In genomic region chr1:113072757-113073456, GRCh38 we compare ENCODE assay signal across 1 cellular context.
TF ChIP-seq lines count a peak whose summit lies in the region.

Gene LRIG2, plus strand, starts transcription at chr1:113073198. Its CDS starts 209 bp downstream, at chr1:113073407.

TF ChIP-seq in K562, 482 proteins besides CTCF, POLR2A, EP300 and RAD21 (continued from another document and continues in another):
- no peak for TF ChIP-seq ELK3 (CRISPR knock-in tag; IDR thresholded peaks at IDR 0.05)
- no peak for TF ChIP-seq PCBP2 (IDR thresholded peaks at IDR 0.05; ENCODE audit: low read depth, low read length, poor library complexity, severe bottlenecking)
- TF ChIP-seq TAF1 (IDR thresholded peaks at IDR 0.05; ENCODE audit: control insufficient read depth, extremely low read depth, insufficient read depth, low read length, severe bottlenecking) = peak; percentile 41
- TF ChIP-seq PTRF (tag; IDR thresholded peaks at IDR 0.05) = no peak
- peak; percentile 83 for TF ChIP-seq MITF (IDR thresholded peaks at IDR 0.05)
- no peak for TF ChIP-seq ZNF277 (CRISPR knock-in tag; IDR thresholded peaks at IDR 0.05; ENCODE audit: borderline replicate concordance)
- no peak for TF ChIP-seq HNRNPL (IDR thresholded peaks at IDR 0.05; ENCODE audit: low read depth, low read length)
- no peak for TF ChIP-seq FOXA3 (CRISPR knock-in tag; conservative IDR thresholded peaks at IDR 0.05 in 1 of 2, IDR thresholded peaks at IDR 0.05 in 1 of 2)
- no peak for TF ChIP-seq SNRNP70 (optimal IDR thresholded peaks at IDR 0.05; ENCODE audit: low read depth, low read length)
- TF ChIP-seq MYBL2 (IDR thresholded peaks at IDR 0.05; ENCODE audit: low read depth) = no peak
- TF ChIP-seq MYBL2 (CRISPR knock-in tag; IDR thresholded peaks at IDR 0.05; ENCODE audit: borderline replicate concordance) = no peak
- TF ChIP-seq ETV5 (CRISPR knock-in tag; IDR thresholded peaks at IDR 0.05; ENCODE audit: low read depth) = peak; percentile 50; the same call in 1 of the 2 replicates
- no peak; the same call in 1 of the 2 replicates for TF ChIP-seq ZNF395 (CRISPR knock-in tag; IDR thresholded peaks at IDR 0.05)
- peak; percentile 78 for TF ChIP-seq TFAP4 (CRISPR knock-in tag; IDR thresholded peaks at IDR 0.05; ENCODE audit: borderline replicate concordance)
- TF ChIP-seq PTTG1 (tag; IDR thresholded peaks at IDR 0.05; ENCODE audit: low read depth) = no peak
- peak; percentile 73; the same call in 1 of the 2 replicates for TF ChIP-seq FOXO4 (CRISPR knock-in tag; IDR thresholded peaks at IDR 0.05)
- TF ChIP-seq AFF1 (IDR thresholded peaks at IDR 0.05; ENCODE audit: low read depth in 1 of 2, partially characterized antibody in 2 of 2) = peak in 1 of 2 experiments; percentile 16
- TF ChIP-seq MEF2A (IDR thresholded peaks at IDR 0.05; ENCODE audit: control insufficient read depth, low read depth, low read length) = no peak
- peak; percentile 91 for TF ChIP-seq BHLHE40 (IDR thresholded peaks at IDR 0.05; ENCODE audit: low read length)
- TF ChIP-seq NKRF (IDR thresholded peaks at IDR 0.05; ENCODE audit: borderline replicate concordance) = no peak
- no peak for TF ChIP-seq ESRRB (CRISPR knock-in tag; IDR thresholded peaks at IDR 0.05; ENCODE audit: borderline replicate concordance)
- TF ChIP-seq ZNF583 (CRISPR knock-in tag; IDR thresholded peaks at IDR 0.05) = 0 out of 2 replicates have a peak, but pooled peaks have one; percentile 29
- TF ChIP-seq ATF4 (CRISPR knock-in tag; IDR thresholded peaks at IDR 0.05) = peak; percentile 12; the same call in 1 of the 2 replicates
- no peak; the same call in 1 of the 2 replicates for TF ChIP-seq ZNF24 (IDR thresholded peaks at IDR 0.05)
- peak; percentile 88 for TF ChIP-seq HNRNPLL (IDR thresholded peaks at IDR 0.05; ENCODE audit: low read depth, low read length, poor library complexity, severe bottlenecking)
- 0 out of 2 replicates have a peak, but pooled peaks have one; percentile 39 for TF ChIP-seq ZNF830 (CRISPR knock-in tag; IDR thresholded peaks at IDR 0.05)
- TF ChIP-seq MEIS2 (IDR thresholded peaks at IDR 0.05; ENCODE audit: partially characterized antibody) = peak; percentile 82
- TF ChIP-seq ZNF79 (CRISPR knock-in tag; IDR thresholded peaks at IDR 0.05; ENCODE audit: low read depth) = no peak
- TF ChIP-seq RCOR1 (IDR thresholded peaks at IDR 0.05; ENCODE audit: borderline replicate concordance in 1 of 2, low read depth in 2 of 2, low read length in 2 of 2) = no peak; a peak in 1 of 4 replicates
- TF ChIP-seq SMAD4 (CRISPR knock-in tag; conservative IDR thresholded peaks at IDR 0.05) = no peak; the same call in 1 of the 2 replicates
- peak; percentile 41; the same call in 1 of the 2 replicates for TF ChIP-seq JUND (IDR thresholded peaks at IDR 0.05; ENCODE audit: borderline replicate concordance, low read depth, low read length)
- TF ChIP-seq JUND (tag; IDR thresholded peaks at IDR 0.05; ENCODE audit: borderline replicate concordance, low read depth, low read length) = peak; percentile 37; the same call in 1 of the 3 replicates
- TF ChIP-seq SNIP1 (IDR thresholded peaks at IDR 0.05; ENCODE audit: low read depth) = peak; percentile 69
- TF ChIP-seq ZNF146 (CRISPR knock-in tag; IDR thresholded peaks at IDR 0.05; ENCODE audit: unreplicated experiment) = no peak
- TF ChIP-seq FOXP1 (CRISPR knock-in tag; IDR thresholded peaks at IDR 0.05) = peak; percentile 86
- TF ChIP-seq TCF3 (CRISPR knock-in tag; IDR thresholded peaks at IDR 0.05) = peak; percentile 34; the same call in 1 of the 2 replicates
- peak; percentile 82 for TF ChIP-seq PML (IDR thresholded peaks at IDR 0.05; ENCODE audit: low read length)
- no peak for TF ChIP-seq SFPQ (IDR thresholded peaks at IDR 0.05; ENCODE audit: low read depth, low read length)
- no peak for TF ChIP-seq CLOCK (CRISPR knock-in tag; IDR thresholded peaks at IDR 0.05; ENCODE audit: borderline replicate concordance)
- no peak for TF ChIP-seq ZNF347 (CRISPR knock-in tag; IDR thresholded peaks at IDR 0.05; ENCODE audit: low read depth)
